ENCODE assay signal across 8 cellular contexts in the genomic region with DNA sequence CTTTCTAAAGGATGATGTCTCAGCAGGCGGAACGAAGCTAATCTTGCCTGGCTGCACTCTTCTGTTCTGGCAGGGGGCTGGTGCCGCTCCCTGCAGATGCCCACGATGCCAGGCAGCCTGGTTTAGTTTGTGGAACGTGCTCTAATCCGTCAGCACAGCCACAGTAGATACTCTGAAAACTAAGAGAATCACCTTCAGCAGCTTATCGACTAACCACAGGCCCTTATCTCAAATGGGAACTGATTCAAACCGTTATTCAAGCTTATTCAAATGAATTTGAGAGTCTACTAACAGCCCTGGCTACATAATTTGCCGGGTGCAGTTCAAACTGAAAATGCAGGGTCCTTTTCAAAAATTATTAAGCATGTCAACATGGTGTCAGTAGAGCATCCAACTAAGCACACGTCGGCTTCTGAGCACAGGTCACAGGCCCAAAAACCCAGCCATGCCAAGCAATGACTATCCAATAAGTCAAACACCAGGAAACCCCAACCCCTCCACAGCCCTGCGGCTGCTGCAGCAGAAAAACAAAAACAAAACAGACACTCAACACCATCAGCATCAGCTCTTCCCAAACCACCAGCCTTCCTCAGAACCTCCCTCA.
DNase-seq lines count a peak whose midpoint lies in the region; ATAC-seq and TF ChIP-seq lines count a peak whose summit lies in the region.

No MANE protein-coding gene starts in this region.

- peak overlapping the region; percentile 96 for H3K27ac Mint-ChIP-seq in activated naive CD4-positive, alpha-beta T cell treated with anti-CD3 and anti-CD28 coated beads, Interleukin-2, amount 50 U/mL, for 24 hours
- peak overlapping the region in 1 of 2 donors; percentile 22 for H3K27ac Mint-ChIP-seq in stimulated activated naive CD8-positive, alpha-beta T cell treated with anti-CD3 and anti-CD28 coated beads, Interleukin-15, amount 100 ng/mL, for 72 hours

- no peaks in the 10 kb centered on the region for H3K27me3 Mint-ChIP-seq in activated naive CD4-positive, alpha-beta T cell treated with anti-CD3 and anti-CD28 coated beads, Interleukin-2, amount 50 U/mL, for 24 hours
- peaks cover 18% of the 10 kb centered on the region for H3K27me3 Mint-ChIP-seq in stimulated activated naive CD8-positive, alpha-beta T cell treated with anti-CD3 and anti-CD28 coated beads, Interleukin-15, amount 100 ng/mL, for 72 hours

- H3K4me1 Mint-ChIP-seq in activated naive CD4-positive, alpha-beta T cell treated with anti-CD3 and anti-CD28 coated beads, Interleukin-2, amount 50 U/mL, for 24 hours: peaks cover 49% of the 10 kb centered on the region
- H3K4me1 Mint-ChIP-seq in stimulated activated naive CD8-positive, alpha-beta T cell treated with anti-CD3 and anti-CD28 coated beads, Interleukin-15, amount 100 ng/mL, for 72 hours: peaks cover 31% of the 10 kb centered on the region

- ATAC-seq in HG03439 (IDR thresholded peaks at IDR 0.05; ENCODE audit: unreplicated experiment): peak; percentile 46
- no peak for ATAC-seq in stimulated activated naive CD8-positive, alpha-beta T cell treated with anti-CD3 and anti-CD28 coated beads, Interleukin-15, amount 100 ng/mL, for 72 hours
- ATAC-seq in HG03196 (IDR thresholded peaks at IDR 0.05; ENCODE audit: unreplicated experiment): no peak
- no peak for ATAC-seq in GM21423 (IDR thresholded peaks at IDR 0.05; ENCODE audit: unreplicated experiment)

- H3K4me3 Mint-ChIP-seq in activated naive CD4-positive, alpha-beta T cell treated with anti-CD3 and anti-CD28 coated beads, Interleukin-2, amount 50 U/mL, for 24 hours: peak overlapping the region; percentile 85
- H3K4me3 Mint-ChIP-seq in stimulated activated naive CD8-positive, alpha-beta T cell treated with anti-CD3 and anti-CD28 coated beads, Interleukin-15, amount 100 ng/mL, for 72 hours: peak overlapping the region; percentile 69 to 75

- H3K36me3 Mint-ChIP-seq in activated naive CD4-positive, alpha-beta T cell treated with anti-CD3 and anti-CD28 coated beads, Interleukin-2, amount 50 U/mL, for 24 hours: no peaks in the 10 kb centered on the region

- DNase-seq in GM10266 (ENCODE audit: extremely low spot score) (peak; percentile 43), kidney tubule cell (ENCODE audit: low spot score) (peak; percentile 50), NCI-H2196 (lab: John Stamatoyannopoulos, UW; ENCODE audit: unreplicated experiment) (no peak)
- DNase-seq in stimulated activated naive CD8-positive, alpha-beta T cell treated with anti-CD3 and anti-CD28 coated beads, Interleukin-15, amount 100 ng/mL, for 72 hours: no peak

- no peak for TF ChIP-seq CTCF in GM10266 (IDR thresholded peaks at IDR 0.05; ENCODE audit: control insufficient read depth, insufficient read depth, low read depth, missing control alignments)

- no peaks in the 10 kb centered on the region for H3K9me3 Mint-ChIP-seq in activated naive CD4-positive, alpha-beta T cell treated with anti-CD3 and anti-CD28 coated beads, Interleukin-2, amount 50 U/mL, for 24 hours
- H3K9me3 Mint-ChIP-seq in stimulated activated naive CD8-positive, alpha-beta T cell treated with anti-CD3 and anti-CD28 coated beads, Interleukin-15, amount 100 ng/mL, for 72 hours: no peaks in the 10 kb centered on the region

Comparison
In these comparisons a context has a peak if more than half of its experiments do, and no peak if none do; other contexts are left out.
1. DNase-seq: peak in GM10266 (single experiment) and kidney tubule cell (single experiment); none in stimulated activated naive CD8-positive, alpha-beta T cell treated with anti-CD3 and anti-CD28 coated beads, Interleukin-15, amount 100 ng/mL, for 72 hours (0 of 2) and NCI-H2196 (single experiment).